In genomic region chr4:113997206-113997605, GRCh38 we compare ENCODE assay signal across 23 cellular contexts. TPM values are rescaled to one million over a fixed set of nuclear protein-coding genes. Genes with fewer than 3 reads are reported as not detected.
"Had no signal": no experiment of that assay in that cellular context is flagged by ENCODE, and none has a peak within 500 bp of the region (broad histone marks: within the 10 kb centered on the region; RNA-seq: fewer than 3 reads in every experiment).

No MANE protein-coding gene starts in this region.

- H3K4me3 Mint-ChIP-seq: activated CD4-positive, alpha-beta T cell treated with anti-CD3 and anti-CD28 coated beads for 36 hours; activated CD8-positive, alpha-beta memory T cell treated with anti-CD3 and anti-CD28 coated beads, Interleukin-2, amount 10 ng/mL, durations not matched to agents 7 days and 5 days; activated CD8-positive, alpha-beta T cell treated with anti-CD3 and anti-CD28 coated beads, Interleukin-2, amount 10 ng/mL, durations not matched to agents 7 days and 5 days; activated T-cell treated with anti-CD3 and anti-CD28 coated beads, Interleukin-2, amount 50 U/mL, for 72 hours; brain; dendritic cell treated with granulocyte-macrophage colony-stimulating factor and Interleukin-4, amounts not matched to agents 40 ng/mL and 50 ng/mL, for 4 days; natural killer cell treated with Interleukin-12 subunit alpha and Interleukin-12 subunit beta and Interleukin-15 and Interleukin-18, amount 100 ng/mL, for 72 hours had no signal

- H3K27me3 Mint-ChIP-seq: activated CD4-positive, alpha-beta T cell treated with anti-CD3 and anti-CD28 coated beads for 36 hours; dendritic cell treated with granulocyte-macrophage colony-stimulating factor and Interleukin-4, amounts not matched to agents 40 ng/mL and 50 ng/mL, for 4 days had no signal

- H3K9me3 Mint-ChIP-seq: activated naive CD4-positive, alpha-beta T cell treated with anti-CD3 and anti-CD28 coated beads, Interleukin-2, amount 50 U/mL, for 72 hours; activated T-cell treated with anti-CD3 and anti-CD28 coated beads, Interleukin-2, amount 50 U/mL, for 72 hours; brain; dendritic cell treated with granulocyte-macrophage colony-stimulating factor and Interleukin-4, amounts not matched to agents 40 ng/mL and 50 ng/mL, for 4 days; natural killer cell treated with Interleukin-12 subunit alpha and Interleukin-12 subunit beta and Interleukin-15 and Interleukin-18, amount 100 ng/mL, for 72 hours had no signal

- DNase-seq: activated CD4-positive, alpha-beta T cell treated with anti-CD3 and anti-CD28 coated beads for 36 hours; activated CD4-positive, CD25-positive, alpha-beta regulatory T cell; activated CD8-positive, alpha-beta memory T cell treated with anti-CD3 and anti-CD28 coated beads, Interleukin-2, amount 10 ng/mL, durations not matched to agents 7 days and 5 days; activated CD8-positive, alpha-beta T cell treated with anti-CD3 and anti-CD28 coated beads, Interleukin-2, amount 10 ng/mL, durations not matched to agents 7 days and 5 days; activated naive CD4-positive, alpha-beta T cell; activated T-cell treated with anti-CD3 and anti-CD28 coated beads, Interleukin-2, amount 50 U/mL, for 72 hours; central memory CD4-positive, alpha-beta T cell; effector CD4-positive, alpha-beta T cell; foreskin melanocyte; lower lobe of right lung; spleen; stimulated activated naive CD4-positive, alpha-beta T cell; T-helper 1 cell; tibial artery had no signal

- H3K4me1 Mint-ChIP-seq: activated CD8-positive, alpha-beta memory T cell treated with anti-CD3 and anti-CD28 coated beads, Interleukin-2, amount 10 ng/mL, durations not matched to agents 7 days and 5 days had no signal

- H3K27ac Mint-ChIP-seq: activated CD4-positive, alpha-beta T cell treated with anti-CD3 and anti-CD28 coated beads for 36 hours; activated CD8-positive, alpha-beta memory T cell treated with anti-CD3 and anti-CD28 coated beads, Interleukin-2, amount 10 ng/mL, durations not matched to agents 7 days and 5 days; activated CD8-positive, alpha-beta T cell treated with anti-CD3 and anti-CD28 coated beads, Interleukin-2, amount 10 ng/mL, durations not matched to agents 7 days and 5 days; activated naive CD4-positive, alpha-beta T cell treated with anti-CD3 and anti-CD28 coated beads, Interleukin-2, amount 50 U/mL, for 72 hours; activated T-cell treated with anti-CD3 and anti-CD28 coated beads, Interleukin-2, amount 50 U/mL, for 72 hours; brain; dendritic cell treated with granulocyte-macrophage colony-stimulating factor and Interleukin-4, amounts not matched to agents 40 ng/mL and 50 ng/mL, for 4 days had no signal

- H3K9me3 ChIP-seq: ascending aorta, left lung, lower lobe of right lung, mucosa of descending colon, right atrium auricular region, spleen, suprapubic skin, tibial artery had no signal

- H3K27ac ChIP-seq: ascending aorta, left lung, lower lobe of right lung, right atrium auricular region, spleen, suprapubic skin, tibial artery had no signal

- H3K36me3 Mint-ChIP-seq: activated CD8-positive, alpha-beta memory T cell treated with anti-CD3 and anti-CD28 coated beads, Interleukin-2, amount 10 ng/mL, durations not matched to agents 7 days and 5 days; activated naive CD4-positive, alpha-beta T cell treated with anti-CD3 and anti-CD28 coated beads, Interleukin-2, amount 50 U/mL, for 72 hours; brain; natural killer cell treated with Interleukin-12 subunit alpha and Interleukin-12 subunit beta and Interleukin-15 and Interleukin-18, amount 100 ng/mL, for 72 hours had no signal

- H3K36me3 ChIP-seq: ascending aorta, left lung, lower lobe of right lung, right atrium auricular region, spleen, suprapubic skin, tibial artery had no signal

- H3K4me3 ChIP-seq: ascending aorta, left lung, lower lobe of right lung, mucosa of descending colon, right atrium auricular region, spleen, suprapubic skin, tibial artery had no signal

- H3K4me1 ChIP-seq: left lung, lower lobe of right lung, right atrium auricular region, spleen, suprapubic skin had no signal

- H3K27me3 ChIP-seq: ascending aorta, left lung, right atrium auricular region, spleen, suprapubic skin, tibial artery had no signal

RNA-seq across cellular contexts. Expression of gene ARSJ, which starts 17.8 kb away (rescaled TPM):
- total RNA-seq: activated CD8-positive, alpha-beta memory T cell treated with anti-CD3 and anti-CD28 coated beads, Interleukin-2, amount 10 ng/mL, durations not matched to agents 7 days and 5 days; activated CD8-positive, alpha-beta T cell treated with anti-CD3 and anti-CD28 coated beads, Interleukin-2, amount 10 ng/mL, durations not matched to agents 7 days and 5 days; activated T-cell treated with anti-CD3 and anti-CD28 coated beads, Interleukin-2, amount 50 U/mL, for 72 hours had no signal
